ENCODE assay signal across 16 cellular contexts in genomic region chr13:42652642-42653415, GRCh38.
DNase-seq lines count a peak whose midpoint lies in the region; ATAC-seq and TF ChIP-seq lines count a peak whose summit lies in the region.
"Had no signal": no experiment of that assay in that cellular context is flagged by ENCODE, and none has a peak within 500 bp of the region (broad histone marks: within the 10 kb centered on the region; RNA-seq: fewer than 3 reads in every experiment).

No MANE protein-coding gene starts in this region.

- DNase-seq in NCI-H526 (lab: John Stamatoyannopoulos, UW) (peak; percentile 21 to 43), NCI-H526 treated with DMSO at 0.1 percent for 48 hours (lab: John Stamatoyannopoulos, UW) (no peak), NB4 (ENCODE audit: low read depth) (peak; percentile 32), islet precursor cell (peak; percentile 70), HUDEP-2 (lab: John Stamatoyannopoulos, UW; ENCODE audit: unreplicated experiment in 76 of 76) (no peak), natural killer cell (no peak)
- DNase-seq: CD8-positive, alpha-beta T cell; COR-L47; DMS153; DMS79 treated with DMSO at 0.1 percent for 48 hours; EL; GDM1 had no signal

- H3K9me3 Mint-ChIP-seq in natural killer cell, result no peaks in the 10 kb centered on the region
- H3K9me3 Mint-ChIP-seq: CD8-positive, alpha-beta T cell had no signal

- H3K27ac Mint-ChIP-seq in natural killer cell, result no peak overlapping the region
- H3K27ac Mint-ChIP-seq: CD14-positive monocyte; CD8-positive, alpha-beta T cell had no signal

- TF ChIP-seq POLR2A in NB4 (IDR thresholded peaks at IDR 0.05; ENCODE audit: extremely low read depth, insufficient read length), result no peak

- no peak for ATAC-seq in HG02610 (IDR thresholded peaks at IDR 0.05; ENCODE audit: unreplicated experiment)
- no peak for ATAC-seq in natural killer cell
- ATAC-seq: CD8-positive, alpha-beta T cell; HCT116; K562 had no signal

- H3K4me3 ChIP-seq in NB4 (ENCODE audit: low read depth, low read length), result no peak overlapping the region
- H3K4me3 ChIP-seq: K562 had no signal

- H3K36me3 Mint-ChIP-seq in natural killer cell, result no peaks in the 10 kb centered on the region
- H3K36me3 Mint-ChIP-seq: CD14-positive monocyte; CD8-positive, alpha-beta T cell had no signal

- intact Hi-C loops in natural killer cell (cut with micrococcal nuclease), result no loop called here

- H3K4me1 Mint-ChIP-seq in natural killer cell, result no peaks in the 10 kb centered on the region

- H3K27me3 Mint-ChIP-seq in natural killer cell (ENCODE audit: low read depth in 2 of 2), result peaks cover 11 to 23% of the 10 kb centered on the region in 2 donors

- TF ChIP-seq CTCF in NB4 (IDR thresholded peaks at IDR 0.05; ENCODE audit: low read depth, low read length) (no peak), natural killer cell (IDR thresholded peaks at IDR 0.05) (no peak)

- no peak overlapping the region for H3K4me3 Mint-ChIP-seq in natural killer cell
- H3K4me3 Mint-ChIP-seq: CD14-positive monocyte; CD8-positive, alpha-beta T cell had no signal

Comparison
In these comparisons a context has a peak if more than half of its experiments do, and no peak if none do; other contexts are left out.
1. DNase-seq: peak in NCI-H526 (2 of 2), NB4 (single experiment) and islet precursor cell (single experiment); none in NCI-H526 treated with DMSO at 0.1 percent for 48 hours (single experiment), HUDEP-2 (0 of 76) and natural killer cell (single experiment).